ENCODE assay signal across 8 cellular contexts in the genomic region with DNA sequence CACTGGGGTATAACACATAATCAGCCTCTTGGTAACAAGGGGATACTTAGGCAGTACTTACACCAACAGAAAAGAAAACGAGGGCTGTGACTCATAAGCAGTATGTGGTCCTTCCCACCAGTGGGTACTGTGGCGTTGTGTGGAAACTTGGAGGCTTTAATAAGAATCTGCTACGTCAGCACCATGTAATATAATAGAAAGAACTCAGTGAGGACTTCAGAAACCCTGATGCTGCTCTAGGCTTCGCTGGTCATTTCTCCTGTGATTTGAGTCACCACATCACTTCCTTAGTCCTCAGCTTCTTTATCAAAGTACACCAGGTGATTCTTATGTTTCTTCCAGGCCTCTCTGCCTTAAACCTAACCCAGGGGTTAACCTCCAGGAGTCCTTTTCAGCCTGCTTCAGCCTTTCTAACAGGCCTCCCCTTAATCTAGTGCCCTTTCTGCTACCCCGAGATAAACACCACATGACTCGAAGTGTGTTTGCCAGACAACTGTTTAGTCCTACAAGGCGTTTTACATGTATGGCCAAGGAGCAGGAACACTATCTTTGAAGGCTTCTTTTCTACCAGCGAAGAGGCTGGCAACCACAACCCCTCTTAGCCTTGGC.
DNase-seq lines count a peak whose midpoint lies in the region; ATAC-seq and TF ChIP-seq lines count a peak whose summit lies in the region.

No MANE protein-coding gene starts in this region.

- H3K9me3 Mint-ChIP-seq in activated CD8-positive, alpha-beta memory T cell treated with anti-CD3 and anti-CD28 coated beads, Interleukin-2, amount 10 ng/mL, durations not matched to agents 7 days and 5 days (ENCODE audit: low read depth): no peaks in the 10 kb centered on the region

- no peaks in the 10 kb centered on the region for H3K27me3 ChIP-seq in smooth muscle cell (ENCODE audit: low read depth)

- H3K27ac ChIP-seq in smooth muscle cell (ENCODE audit: low read depth): peak overlapping the region; percentile 95

- H3K4me3 ChIP-seq in smooth muscle cell: no peak overlapping the region

- DNase-seq in A172 (ENCODE audit: low spot score): peak; percentile 22
- DNase-seq in activated CD8-positive, alpha-beta memory T cell treated with anti-CD3 and anti-CD28 coated beads, Interleukin-2, amount 10 ng/mL, durations not matched to agents 7 days and 5 days: peak; percentile 95
- DNase-seq in fibroblast of peridontal ligament (ENCODE audit: extremely low read depth): peak; percentile 97
- no peak for DNase-seq in smooth muscle cell (lab: John Stamatoyannopoulos, UW; ENCODE audit: unreplicated experiment)
- DNase-seq in DMS153 (lab: John Stamatoyannopoulos, UW): no peak
- DNase-seq in NCI-H345 treated with DMSO at 0.1 percent for 48 hours (lab: John Stamatoyannopoulos, UW; ENCODE audit: unreplicated experiment): no peak

- ATAC-seq in GM19328 (IDR thresholded peaks at IDR 0.05; ENCODE audit: unreplicated experiment) (peak; percentile 52), HG03442 (IDR thresholded peaks at IDR 0.05; ENCODE audit: unreplicated experiment) (peak; percentile 69)
- peak; percentile 75 for ATAC-seq in activated CD8-positive, alpha-beta memory T cell treated with anti-CD3 and anti-CD28 coated beads, Interleukin-2, amount 10 ng/mL, durations not matched to agents 7 days and 5 days

- peaks cover 34% of the 10 kb centered on the region for H3K4me1 ChIP-seq in smooth muscle cell (ENCODE audit: low read depth)

- peaks cover 23% of the 10 kb centered on the region for H3F3A ChIP-seq in smooth muscle cell (ENCODE audit: low read depth)

- peak overlapping the region; percentile 38 for H3K4me3 Mint-ChIP-seq in activated CD8-positive, alpha-beta memory T cell treated with anti-CD3 and anti-CD28 coated beads, Interleukin-2, amount 10 ng/mL, durations not matched to agents 7 days and 5 days

- peaks cover 23% of the 10 kb centered on the region for H3K79me2 ChIP-seq in smooth muscle cell (ENCODE audit: low read depth)

- H3K4me1 Mint-ChIP-seq in activated CD8-positive, alpha-beta memory T cell treated with anti-CD3 and anti-CD28 coated beads, Interleukin-2, amount 10 ng/mL, durations not matched to agents 7 days and 5 days: peaks cover 89% of the 10 kb centered on the region

- 27% methylated on average over 8 of the region's 8 CpGs for WGBS in smooth muscle cell (ENCODE audit: low lambda C conversion rate)

- H2AFZ ChIP-seq in smooth muscle cell (ENCODE audit: low read depth): no peak overlapping the region

- H3K9ac ChIP-seq in smooth muscle cell (ENCODE audit: low read depth): peak overlapping the region; percentile 66

- no peaks in the 10 kb centered on the region for H3K36me3 ChIP-seq in smooth muscle cell (ENCODE audit: low read depth)

- CTCF ChIA-PET in activated CD8-positive, alpha-beta memory T cell treated with anti-CD3 and anti-CD28 coated beads, Interleukin-2, amount 10 ng/mL, durations not matched to agents 7 days and 5 days (lab: Charles Lee): interaction anchor here (1.0 to 4.4 kb wide), 13 partner anchors 9 to 94 kb away, joined by 3 to 29 read pairs (median 5); no protein-coding TSS in a partner anchor

- H3K27ac Mint-ChIP-seq in activated CD8-positive, alpha-beta memory T cell treated with anti-CD3 and anti-CD28 coated beads, Interleukin-2, amount 10 ng/mL, durations not matched to agents 7 days and 5 days: peak overlapping the region; percentile 100

- H3K9me3 ChIP-seq in smooth muscle cell (replicated peaks; ENCODE audit: low read depth): no peaks in the 10 kb centered on the region

- H3K36me3 Mint-ChIP-seq in activated CD8-positive, alpha-beta memory T cell treated with anti-CD3 and anti-CD28 coated beads, Interleukin-2, amount 10 ng/mL, durations not matched to agents 7 days and 5 days: peaks cover 35% of the 10 kb centered on the region

- peak overlapping the region; percentile 71 for H3K4me2 ChIP-seq in smooth muscle cell

- TF ChIP-seq CTCF in smooth muscle cell (IDR thresholded peaks at IDR 0.05; ENCODE audit: borderline replicate concordance, insufficient read depth, poor library complexity, severe bottlenecking): no peak

- H3K27me3 Mint-ChIP-seq in activated CD8-positive, alpha-beta memory T cell treated with anti-CD3 and anti-CD28 coated beads, Interleukin-2, amount 10 ng/mL, durations not matched to agents 7 days and 5 days: no peaks in the 10 kb centered on the region

- H4K20me1 ChIP-seq in smooth muscle cell (ENCODE audit: low read depth): peaks cover 17% of the 10 kb centered on the region

Comparison
In these comparisons a context has a peak if more than half of its experiments do, and no peak if none do; other contexts are left out.
1. DNase-seq: peak in A172 (single experiment), activated CD8-positive, alpha-beta memory T cell treated with anti-CD3 and anti-CD28 coated beads, Interleukin-2, amount 10 ng/mL, durations not matched to agents 7 days and 5 days (single experiment) and fibroblast of peridontal ligament (single experiment); none in smooth muscle cell (single experiment), DMS153 (single experiment) and NCI-H345 treated with DMSO at 0.1 percent for 48 hours (single experiment).
2. Peak in every context shown above with its lines, with median percentiles within 50 percentile points of each other: ATAC-seq.